In the genomic region with DNA sequence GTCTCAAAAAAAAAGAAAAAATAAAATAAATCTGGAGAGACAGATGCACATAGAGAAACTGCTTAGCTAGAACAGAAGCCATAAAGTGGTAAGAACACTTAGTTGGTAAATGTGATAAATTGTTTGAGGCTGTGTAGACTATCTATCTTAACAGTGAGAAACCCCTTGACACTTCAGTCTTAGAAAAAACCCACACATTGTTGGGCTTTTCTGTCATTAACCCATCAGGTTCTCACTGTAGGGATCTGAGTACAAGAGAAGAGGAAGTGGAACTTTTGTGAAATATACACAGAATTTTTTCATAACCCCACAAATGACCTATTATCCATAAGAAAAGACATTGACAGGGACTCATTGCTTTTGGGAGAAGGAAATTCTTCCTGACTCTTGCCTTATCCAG, we compare ENCODE assay signal across 18 cellular contexts. TPM values are rescaled to one million over a fixed set of nuclear protein-coding genes. Genes with fewer than 3 reads are reported as not detected.
DNase-seq lines count a peak whose midpoint lies in the region; ATAC-seq lines count a peak whose summit lies in the region.
"Had no signal": no experiment of that assay in that cellular context is flagged by ENCODE, and none has a peak within 500 bp of the region (broad histone marks: within the 10 kb centered on the region; RNA-seq: fewer than 3 reads in every experiment).

No MANE protein-coding gene starts in this region.

- intact Hi-C loops in Right ventricle myocardium superior (cut with DNase I): no loop called here

- DNase-seq in Right ventricle myocardium superior (no peak), superior temporal gyrus (ENCODE audit: extremely low spot score) (no peak), AG20443 (ENCODE audit: low spot score) (no peak)
- no peak for DNase-seq in stimulated activated naive CD8-positive, alpha-beta T cell treated with anti-CD3 and anti-CD28 coated beads, Interleukin-15, Interleukin-2, amounts not matched to agents 100 U/mL and 50 U/mL, for 24 hours
- DNase-seq: activated CD8-positive, alpha-beta memory T cell treated with anti-CD3 and anti-CD28 coated beads, Interleukin-2, amount 10 ng/mL, durations not matched to agents 7 days and 5 days; AML-193; GM23248; left colon; NCI-H146; NCI-H82; psoas muscle; small intestine; stimulated activated CD4-positive, alpha-beta T cell treated with anti-CD3 and anti-CD28 coated beads, Interleukin-4, amount 100 ng/mL, for 4 hours had no signal

- ATAC-seq in GM18867 (IDR thresholded peaks at IDR 0.05; ENCODE audit: unreplicated experiment): peak; percentile 70
- peak; percentile 92 for ATAC-seq in HG02852 (IDR thresholded peaks at IDR 0.05; ENCODE audit: unreplicated experiment)
- peak; percentile 60 for ATAC-seq in HG03520 (IDR thresholded peaks at IDR 0.05; ENCODE audit: unreplicated experiment)
- ATAC-seq in Right ventricle myocardium superior (ENCODE audit: poor library complexity): no peak
- ATAC-seq in stimulated activated naive CD8-positive, alpha-beta T cell treated with anti-CD3 and anti-CD28 coated beads, Interleukin-15, Interleukin-2, amounts not matched to agents 100 U/mL and 50 U/mL, for 24 hours: no peak
- ATAC-seq: activated CD8-positive, alpha-beta memory T cell treated with anti-CD3 and anti-CD28 coated beads, Interleukin-2, amount 10 ng/mL, durations not matched to agents 7 days and 5 days; gastroesophageal sphincter; left colon; psoas muscle had no signal

RNA-seq across cellular contexts. Expression of a gene that starts 24.4 kb away (rescaled TPM):
- total RNA-seq in Right ventricle myocardium superior: 0.11 TPM
- total RNA-seq: cardiac muscle cell, GM23248 had no signal

Comparison
In these comparisons a context has a peak if more than half of its experiments do, and no peak if none do; other contexts are left out.
1. ATAC-seq: peak in GM18867 (single experiment), HG02852 (single experiment) and HG03520 (single experiment); none in Right ventricle myocardium superior (single experiment) and stimulated activated naive CD8-positive, alpha-beta T cell treated with anti-CD3 and anti-CD28 coated beads, Interleukin-15, Interleukin-2, amounts not matched to agents 100 U/mL and 50 U/mL, for 24 hours (single experiment).